ENCODE assay signal across 8 cellular contexts in the genomic region with DNA sequence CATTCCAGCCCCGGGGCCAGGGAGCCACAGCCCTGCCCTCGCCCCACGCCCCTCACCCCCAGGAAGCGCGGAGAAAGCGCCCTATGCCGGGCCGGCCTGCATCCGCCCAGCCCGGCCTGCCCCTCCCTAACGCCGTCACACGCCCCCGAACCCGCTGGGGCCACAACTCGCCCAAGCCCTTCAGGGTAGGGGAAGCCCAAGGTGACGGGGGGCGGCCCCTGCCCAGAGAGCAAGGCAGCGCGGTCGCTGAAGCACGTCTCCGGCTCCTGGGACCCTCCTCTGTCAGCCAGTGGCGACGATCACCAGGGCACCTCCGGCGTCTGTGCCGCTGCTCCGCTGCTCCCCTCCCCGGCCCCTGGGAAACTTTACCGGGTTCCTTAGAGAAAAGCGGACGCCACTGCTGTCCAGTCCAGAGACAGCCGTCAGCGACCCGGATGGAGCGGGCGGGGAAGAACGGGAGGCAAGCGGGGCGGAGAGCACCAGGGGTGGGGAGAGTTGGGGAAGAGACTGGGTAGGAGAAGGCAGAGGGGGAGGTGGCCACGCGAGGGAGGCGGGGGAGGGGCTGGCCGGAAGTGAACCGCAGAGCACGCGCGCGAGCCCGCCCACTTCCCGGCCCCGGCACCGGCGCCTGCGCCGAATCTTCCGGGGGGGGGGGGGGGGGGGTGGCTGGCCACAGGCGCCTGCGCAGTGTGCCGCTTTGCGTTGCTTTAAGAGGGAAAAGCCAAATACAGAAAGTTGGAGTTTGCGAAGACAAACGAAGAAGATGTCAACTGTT. TPM values are rescaled to one million over a fixed set of nuclear protein-coding genes. Genes with fewer than 3 reads are reported as not detected.
A peak's percentile ranks its signal among the peaks of the same experiment; 100 is the strongest.
DNase-seq lines count a peak whose midpoint lies in the region; TF ChIP-seq lines count a peak whose summit lies in the region.

A gene with protein sequence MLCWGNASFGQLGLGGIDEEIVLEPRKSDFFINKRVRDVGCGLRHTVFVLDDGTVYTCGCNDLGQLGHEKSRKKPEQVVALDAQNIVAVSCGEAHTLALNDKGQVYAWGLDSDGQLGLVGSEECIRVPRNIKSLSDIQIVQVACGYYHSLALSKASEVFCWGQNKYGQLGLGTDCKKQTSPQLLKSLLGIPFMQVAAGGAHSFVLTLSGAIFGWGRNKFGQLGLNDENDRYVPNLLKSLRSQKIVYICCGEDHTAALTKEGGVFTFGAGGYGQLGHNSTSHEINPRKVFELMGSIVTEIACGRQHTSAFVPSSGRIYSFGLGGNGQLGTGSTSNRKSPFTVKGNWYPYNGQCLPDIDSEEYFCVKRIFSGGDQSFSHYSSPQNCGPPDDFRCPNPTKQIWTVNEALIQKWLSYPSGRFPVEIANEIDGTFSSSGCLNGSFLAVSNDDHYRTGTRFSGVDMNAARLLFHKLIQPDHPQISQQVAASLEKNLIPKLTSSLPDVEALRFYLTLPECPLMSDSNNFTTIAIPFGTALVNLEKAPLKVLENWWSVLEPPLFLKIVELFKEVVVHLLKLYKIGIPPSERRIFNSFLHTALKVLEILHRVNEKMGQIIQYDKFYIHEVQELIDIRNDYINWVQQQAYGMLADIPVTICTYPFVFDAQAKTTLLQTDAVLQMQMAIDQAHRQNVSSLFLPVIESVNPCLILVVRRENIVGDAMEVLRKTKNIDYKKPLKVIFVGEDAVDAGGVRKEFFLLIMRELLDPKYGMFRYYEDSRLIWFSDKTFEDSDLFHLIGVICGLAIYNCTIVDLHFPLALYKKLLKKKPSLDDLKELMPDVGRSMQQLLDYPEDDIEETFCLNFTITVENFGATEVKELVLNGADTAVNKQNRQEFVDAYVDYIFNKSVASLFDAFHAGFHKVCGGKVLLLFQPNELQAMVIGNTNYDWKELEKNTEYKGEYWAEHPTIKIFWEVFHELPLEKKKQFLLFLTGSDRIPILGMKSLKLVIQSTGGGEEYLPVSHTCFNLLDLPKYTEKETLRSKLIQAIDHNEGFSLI (minus strand): TSS at position 509 of the 775 bp plus-strand sequence. CDS start 2,175 bp downstream, outside the sequence.

- TF ChIP-seq CTCF in LNCaP clone FGC (IDR thresholded peaks at IDR 0.05; ENCODE audit: control insufficient read depth, extremely low read depth, insufficient read depth), result no peak

- H3K36me3 ChIP-seq in ES-I3 (ENCODE audit: insufficient read depth, low read length), result no peaks in the 10 kb centered on the region
- H3K36me3 ChIP-seq in neuron (ENCODE audit: insufficient read depth, low read length), result peaks cover 10% of the 10 kb centered on the region

- H3K27me3 ChIP-seq in neuron (ENCODE audit: insufficient read depth, low read length), result no peaks in the 10 kb centered on the region

- peak within 1 kb of the TSS; percentile 99 for H3K9ac ChIP-seq in ES-I3 (ENCODE audit: low read depth, low read length)

- H3K9me3 ChIP-seq in ES-I3 (ENCODE audit: control insufficient read depth, insufficient read depth, low read length) (no peaks in the 10 kb centered on the region), neuron (ENCODE audit: low read length) (no peaks in the 10 kb centered on the region)

- peaks cover 13% of the 10 kb centered on the region; the same call in 1 of the 2 replicates for H3K4me1 ChIP-seq in ES-I3 (ENCODE audit: insufficient read depth, low read length)
- H3K4me1 ChIP-seq in neuron (ENCODE audit: insufficient read depth, low read length), result peaks cover 28% of the 10 kb centered on the region

- in situ Hi-C loops in SK-MEL-5 (cut with HindIII; ENCODE audit: low pct_unique_long_range_greater_than_20kb, low sequenced_read_pairs), result no loop called here

- H2AFZ ChIP-seq in neuron (ENCODE audit: low read depth, low read length), result peak within 1 kb of the TSS; percentile 86

- peak; percentile 80 for DNase-seq in GOT3 (lab: John Stamatoyannopoulos, UW)
- DNase-seq in LNCaP clone FGC (ENCODE audit: low read depth), result peak; percentile 76
- peak; percentile 90 for DNase-seq in SK-MEL-5 (ENCODE audit: low read depth, low spot score)
- peak; percentile 90 for DNase-seq in activated naive CD4-positive, alpha-beta T cell treated with Interleukin-2 at 50 U/mL for 16 hours
- peak; percentile 83 for DNase-seq in foreskin melanocyte
- peak; percentile 89 for DNase-seq in stromal cell of bone marrow (ENCODE audit: low read depth)

- H3K4me3 ChIP-seq in LNCaP clone FGC (ENCODE audit: low read depth, low read length) (peak within 1 kb of the TSS; percentile 91), neuron (ENCODE audit: low read length) (peak within 1 kb of the TSS; percentile 72)

RNA-seq across cellular contexts. Expression of the gene that starts here (rescaled TPM):
- 23.0 and 25.7 TPM in 2 replicates for total RNA-seq in SK-MEL-5 (2014; rRNA removed; shearing (Covaris generic))
- 13.0 and 17.5 TPM in 2 replicates for polyA plus RNA-seq in SK-MEL-5 (2015; cell fraction: cytosol; rRNA removed)
- polyA plus RNA-seq in SK-MEL-5 (2015; cell fraction: nucleus; rRNA removed), result 52.0 and 58.2 TPM in 2 replicates

Comparison
In these comparisons a context has a peak if more than half of its experiments do, and no peak if none do; other contexts are left out.
1. Peak in every context shown above with its lines: DNase-seq and H3K4me3 ChIP-seq.